ENCODE assay signal across 12 cellular contexts in the genomic region with DNA sequence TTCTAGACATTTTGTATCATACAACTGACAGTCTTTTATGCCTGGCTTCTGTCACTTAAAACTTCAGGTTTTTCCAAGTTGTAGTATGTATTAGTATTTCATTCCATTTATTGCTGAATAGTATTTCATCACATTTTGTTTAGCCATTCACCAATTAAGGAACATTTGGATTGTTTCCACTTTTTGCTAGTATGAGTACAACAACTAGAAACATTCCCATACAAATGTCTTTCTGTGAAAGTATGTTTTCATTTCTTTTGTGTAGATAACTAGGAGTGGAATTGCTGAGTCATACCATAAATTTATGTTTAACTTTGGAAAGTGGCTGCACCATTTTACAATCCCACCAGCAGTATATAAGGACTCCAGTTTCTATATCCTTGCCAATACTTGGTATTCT.
DNase-seq lines count a peak whose midpoint lies in the region; ATAC-seq, FAIRE-seq and TF ChIP-seq lines count a peak whose summit lies in the region.
"Had no signal": no experiment of that assay in that cellular context is flagged by ENCODE, and none has a peak within 500 bp of the region (broad histone marks: within the 10 kb centered on the region; RNA-seq: fewer than 3 reads in every experiment).

No MANE protein-coding gene starts in this region.

- no peaks in the 10 kb centered on the region for H3K27me3 Mint-ChIP-seq in astrocyte (ENCODE audit: low read depth, unreplicated experiment)

- H3K36me3 ChIP-seq in astrocyte (ENCODE audit: insufficient read depth, low read length): peaks cover under 1% of the 10 kb centered on the region

- DNase-seq in A549 (ENCODE audit: low read depth in 1 of 2, low spot score in 1 of 2): peak in 1 of 2 experiments; percentile 33
- DNase-seq in H4 (ENCODE audit: low spot score): peak; percentile 21
- peak; percentile 78 for DNase-seq in astrocyte (ENCODE audit: low read depth)
- DNase-seq in glomerular endothelial cell (ENCODE audit: extremely low read depth, low read depth, low spot score): peak; percentile 12
- no peak for DNase-seq in GDM1 (lab: John Stamatoyannopoulos, UW)
- DNase-seq in activated CD4-positive, alpha-beta T cell treated with anti-CD3 and anti-CD28 coated beads, Interleukin-2, amount 50 U/mL, for 1 hour: no peak
- DNase-seq in NCI-H1048 (lab: John Stamatoyannopoulos, UW): no peak
- DNase-seq: activated T-cell treated with anti-CD3 and anti-CD28 coated beads, Interleukin-2, amount 50 U/mL, for 1 hour; C1 segment of cervical spinal cord; glutamatergic neuron; H7 had no signal

- H3K4me3 Mint-ChIP-seq in astrocyte (ENCODE audit: unreplicated experiment): no peak overlapping the region

- TF ChIP-seq RAD21 in A549 (conservative IDR thresholded peaks at IDR 0.05 in 1 of 2, IDR thresholded peaks at IDR 0.05 in 1 of 2): no peak

- H3K9ac ChIP-seq in astrocyte (ENCODE audit: low read length): no peak overlapping the region

- H4K20me1 ChIP-seq in astrocyte (ENCODE audit: insufficient read depth, low read length): no peaks in the 10 kb centered on the region

- H3K27ac Mint-ChIP-seq in astrocyte (ENCODE audit: unreplicated experiment): peak overlapping the region; percentile 22

- H3K4me1 Mint-ChIP-seq in astrocyte (ENCODE audit: low read depth, unreplicated experiment): peaks cover 17% of the 10 kb centered on the region

- CTCF ChIA-PET in A549 (lab: Yijun Ruan, JAX): no interaction called here

- no peak overlapping the region for H2AFZ ChIP-seq in astrocyte (ENCODE audit: low read depth, low read length)

- no peaks in the 10 kb centered on the region for H3K27me3 ChIP-seq in astrocyte (ENCODE audit: insufficient read depth, low read length)

- H3K79me2 ChIP-seq in astrocyte (ENCODE audit: insufficient read depth, low read length): no peaks in the 10 kb centered on the region

- POLR2A ChIA-PET in A549 (lab: Yijun Ruan, JAX): no interaction called here

- H3K9me3 Mint-ChIP-seq in astrocyte (ENCODE audit: unreplicated experiment): no peaks in the 10 kb centered on the region

- H3K27ac ChIP-seq in A549 (peak overlapping the region; percentile 66 to 80), astrocyte (ENCODE audit: low read depth, low read length) (peak overlapping the region; percentile 9)

- no peak for TF ChIP-seq CTCF in A549 (IDR thresholded peaks at IDR 0.05)
- no peak for TF ChIP-seq CTCF in astrocyte (IDR thresholded peaks at IDR 0.05; ENCODE audit: insufficient read depth, low read depth, low read length)

- no peaks in the 10 kb centered on the region for H3K36me3 Mint-ChIP-seq in astrocyte (ENCODE audit: low read depth, unreplicated experiment)

- no peak for TF ChIP-seq POLR2A in A549 (IDR thresholded peaks at IDR 0.05; ENCODE audit: low read length)

- FAIRE-seq in A549 (lab: Jason Lieb, UNC): peak; percentile 32
- peak; percentile 9 for FAIRE-seq in astrocyte (lab: Jason Lieb, UNC)

- H3K9me3 ChIP-seq in A549 (no peaks in the 10 kb centered on the region), astrocyte (ENCODE audit: insufficient read depth, low read depth, low read length) (no peaks in the 10 kb centered on the region)

- H3K4me3 ChIP-seq in A549 (no peak overlapping the region), astrocyte (ENCODE audit: insufficient read depth, low read depth, low read length) (no peak overlapping the region)

- ATAC-seq in A549 (peak in 1 of 2 experiments; percentile 44; a peak in 2 of 6 replicates), HG03565 (IDR thresholded peaks at IDR 0.05; ENCODE audit: unreplicated experiment) (no peak)

- TF ChIP-seq EP300 in A549 (IDR thresholded peaks at IDR 0.05): no peak

- H3K4me1 ChIP-seq in A549: peaks cover 29% of the 10 kb centered on the region
- peaks cover 6% of the 10 kb centered on the region for H3K4me1 ChIP-seq in astrocyte (ENCODE audit: insufficient read depth, low read length)

- H3K4me2 ChIP-seq in A549 (peak overlapping the region; percentile 56), astrocyte (ENCODE audit: low read length) (peak overlapping the region; percentile 4)

TF ChIP-seq in A549, 52 proteins besides CTCF, POLR2A, EP300 and RAD21:
- no peak for TF ChIP-seq ELK1 (IDR thresholded peaks at IDR 0.05; ENCODE audit: low read depth, low read length)
- TF ChIP-seq FOSL2 (IDR thresholded peaks at IDR 0.05): no peak
- peak; percentile 45 for TF ChIP-seq FOSL2 (CRISPR knock-in tag; IDR thresholded peaks at IDR 0.05)
- TF ChIP-seq NPAS2 (CRISPR knock-in tag; IDR thresholded peaks at IDR 0.05; ENCODE audit: borderline replicate concordance): 0 out of 2 replicates have a peak, but pooled peaks have one; percentile 32
- TF ChIP-seq ZSCAN20 (CRISPR knock-in tag; IDR thresholded peaks at IDR 0.05): no peak
- no peak for TF ChIP-seq CHD4 (IDR thresholded peaks at IDR 0.05; ENCODE audit: borderline replicate concordance)
- TF ChIP-seq EHMT2 (IDR thresholded peaks at IDR 0.05; ENCODE audit: low read depth): peak; percentile 49; the same call in 1 of the 2 replicates
- no peak for TF ChIP-seq RFX5 (IDR thresholded peaks at IDR 0.05)
- no peak for TF ChIP-seq ZFP36 (IDR thresholded peaks at IDR 0.05; ENCODE audit: borderline replicate concordance, partially characterized antibody)
- no peak for TF ChIP-seq CHD2 (IDR thresholded peaks at IDR 0.05; ENCODE audit: low read length, partially characterized antibody)
- TF ChIP-seq EHF (CRISPR knock-in tag; IDR thresholded peaks at IDR 0.05): no peak
- no peak for TF ChIP-seq TP53 (CRISPR knock-in tag; IDR thresholded peaks at IDR 0.05)
- no peak for TF ChIP-seq ESRRA (IDR thresholded peaks at IDR 0.05; ENCODE audit: borderline replicate concordance, low read length)
- no peak for TF ChIP-seq FOXS1 (CRISPR knock-in tag; IDR thresholded peaks at IDR 0.05)
- TF ChIP-seq HDAC2 (IDR thresholded peaks at IDR 0.05): no peak
- TF ChIP-seq CEBPB (IDR thresholded peaks at IDR 0.05): no peak
- peak; percentile 97 for TF ChIP-seq NFE2L2 (conservative IDR thresholded peaks at IDR 0.05; ENCODE audit: low read length)
- no peak for TF ChIP-seq RARB (CRISPR knock-in tag; IDR thresholded peaks at IDR 0.05)
- TF ChIP-seq ATOH8 (CRISPR knock-in tag; IDR thresholded peaks at IDR 0.05; ENCODE audit: low read depth): no peak
- TF ChIP-seq, protein P1, sequence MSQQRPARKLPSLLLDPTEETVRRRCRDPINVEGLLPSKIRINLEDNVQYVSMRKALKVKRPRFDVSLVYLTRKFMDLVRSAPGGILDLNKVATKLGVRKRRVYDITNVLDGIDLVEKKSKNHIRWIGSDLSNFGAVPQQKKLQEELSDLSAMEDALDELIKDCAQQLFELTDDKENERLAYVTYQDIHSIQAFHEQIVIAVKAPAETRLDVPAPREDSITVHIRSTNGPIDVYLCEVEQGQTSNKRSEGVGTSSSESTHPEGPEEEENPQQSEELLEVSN (IDR thresholded peaks at IDR 0.05; ENCODE audit: borderline replicate concordance, low read depth): no peak
- peak; percentile 99 for TF ChIP-seq MAFK (IDR thresholded peaks at IDR 0.05; ENCODE audit: partially characterized antibody)
- no peak for TF ChIP-seq HES2 (IDR thresholded peaks at IDR 0.05)

Comparison
In these comparisons a context has a peak if more than half of its experiments do, and no peak if none do; other contexts are left out.
1. DNase-seq: peak in H4 (single experiment), astrocyte (single experiment) and glomerular endothelial cell (single experiment); none in GDM1 (single experiment), activated CD4-positive, alpha-beta T cell treated with anti-CD3 and anti-CD28 coated beads, Interleukin-2, amount 50 U/mL, for 1 hour (single experiment) and NCI-H1048 (single experiment).